ENCODE assay signal across 13 cellular contexts in genomic region chr3:9416139-9416780, GRCh38. TPM values are rescaled to one million over a fixed set of nuclear protein-coding genes. Genes with fewer than 3 reads are reported as not detected.
DNase-seq lines count a peak whose midpoint lies in the region; ATAC-seq and TF ChIP-seq lines count a peak whose summit lies in the region.
"Had no signal": no experiment of that assay in that cellular context is flagged by ENCODE, and none has a peak within 500 bp of the region (broad histone marks: within the 10 kb centered on the region; RNA-seq: fewer than 3 reads in every experiment).

No MANE protein-coding gene starts in this region.

- no peak for TF ChIP-seq POLR2A in vagina (IDR thresholded peaks at IDR 0.05)

- peaks cover 58% of the 10 kb centered on the region for H3K4me1 Mint-ChIP-seq in activated CD8-positive, alpha-beta T cell treated with anti-CD3 and anti-CD28 coated beads for 36 hours (ENCODE audit: low read depth)
- H3K4me1 Mint-ChIP-seq in activated CD8-positive, alpha-beta T cell treated with anti-CD3 and anti-CD28 coated beads, Interleukin-2, amount 10 ng/mL, durations not matched to agents 7 days and 5 days (ENCODE audit: low read depth): peaks cover 30% of the 10 kb centered on the region
- H3K4me1 Mint-ChIP-seq in T-helper 17 cell: peaks cover 38% of the 10 kb centered on the region

- 44 to 55% (median 49%) methylated on average over 3 of the region's 3 CpGs for WGBS in psoas muscle, 3 donors

- H3K9me3 ChIP-seq in T-helper 17 cell (ENCODE audit: control insufficient read depth, low read length, poor library complexity, severe bottlenecking) (no peaks in the 10 kb centered on the region), psoas muscle (no peaks in the 10 kb centered on the region), vagina (no peaks in the 10 kb centered on the region)
- H3K9me3 ChIP-seq: SJCRH30 had no signal

- H3K36me3 ChIP-seq in psoas muscle (ENCODE audit: insufficient read depth in 1 of 2, low read depth in 1 of 2) (no peaks in the 10 kb centered on the region), vagina (no peaks in the 10 kb centered on the region)

- H3K36me3 Mint-ChIP-seq in activated CD8-positive, alpha-beta T cell treated with anti-CD3 and anti-CD28 coated beads for 36 hours (ENCODE audit: low read depth): peaks cover 22% of the 10 kb centered on the region
- H3K36me3 Mint-ChIP-seq in activated CD8-positive, alpha-beta T cell treated with anti-CD3 and anti-CD28 coated beads, Interleukin-2, amount 10 ng/mL, durations not matched to agents 7 days and 5 days (ENCODE audit: low read depth): peaks cover 26% of the 10 kb centered on the region
- peaks cover 2% of the 10 kb centered on the region for H3K36me3 Mint-ChIP-seq in T-helper 17 cell (ENCODE audit: low read depth)

- CTCF ChIA-PET in activated CD8-positive, alpha-beta T cell treated with anti-CD3 and anti-CD28 coated beads for 36 hours (lab: Charles Lee): interaction anchor here (0.8 to 1.9 kb wide), 6 partner anchors 9 to 87 kb away, joined by 3 to 7 read pairs (median 4); no protein-coding TSS in a partner anchor
- CTCF ChIA-PET in activated CD8-positive, alpha-beta T cell treated with anti-CD3 and anti-CD28 coated beads, Interleukin-2, amount 10 ng/mL, durations not matched to agents 7 days and 5 days (lab: Charles Lee): interaction anchor here (0.7 to 0.9 kb wide), 3 partner anchors 12 to 63 kb away, joined by 3 read pairs; no protein-coding TSS in a partner anchor
- CTCF ChIA-PET in GM10248 (lab: Yijun Ruan, JAX): interaction anchor here (0.7 to 3.5 kb wide), 4 partner anchors 9 to 63 kb away, joined by 3 to 9 read pairs (median 4); no protein-coding TSS in a partner anchor

- H3K4me3 ChIP-seq in psoas muscle (no peak overlapping the region), vagina (no peak overlapping the region), coronary artery (no peak overlapping the region)
- H3K4me3 ChIP-seq: SJCRH30 had no signal

- H3K27ac ChIP-seq in foreskin keratinocyte (no peak overlapping the region), psoas muscle (peak overlapping the region; percentile 55), vagina (no peak overlapping the region), coronary artery (no peak overlapping the region)
- H3K27ac ChIP-seq: HL-60, SJCRH30 had no signal

- no peaks in the 10 kb centered on the region for H3K27me3 Mint-ChIP-seq in activated CD8-positive, alpha-beta T cell treated with anti-CD3 and anti-CD28 coated beads for 36 hours
- no peaks in the 10 kb centered on the region for H3K27me3 Mint-ChIP-seq in activated CD8-positive, alpha-beta T cell treated with anti-CD3 and anti-CD28 coated beads, Interleukin-2, amount 10 ng/mL, durations not matched to agents 7 days and 5 days (ENCODE audit: low read depth)
- H3K27me3 Mint-ChIP-seq in T-helper 17 cell: no peaks in the 10 kb centered on the region
- H3K27me3 Mint-ChIP-seq: activated CD4-positive, alpha-beta T cell treated with anti-CD3 and anti-CD28 coated beads, Interleukin-2, amount 10 ng/mL, durations not matched to agents 7 days and 5 days had no signal

- peak overlapping the region; percentile 19 for H3K27ac Mint-ChIP-seq in activated CD8-positive, alpha-beta T cell treated with anti-CD3 and anti-CD28 coated beads for 36 hours
- H3K27ac Mint-ChIP-seq in activated CD8-positive, alpha-beta T cell treated with anti-CD3 and anti-CD28 coated beads, Interleukin-2, amount 10 ng/mL, durations not matched to agents 7 days and 5 days: no peak overlapping the region
- peak overlapping the region; percentile 85 for H3K27ac Mint-ChIP-seq in T-helper 17 cell
- H3K27ac Mint-ChIP-seq: activated CD4-positive, alpha-beta T cell treated with anti-CD3 and anti-CD28 coated beads, Interleukin-2, amount 10 ng/mL, durations not matched to agents 7 days and 5 days had no signal

- intact Hi-C loops in activated CD8-positive, alpha-beta T cell treated with anti-CD3 and anti-CD28 coated beads for 36 hours (cut with micrococcal nuclease): no loop called here
- intact Hi-C loops in psoas muscle (cut with DNase I): no loop called here
- intact Hi-C loops in vagina (cut with DNase I): no loop called here

- TF ChIP-seq CTCF in activated CD8-positive, alpha-beta T cell treated with anti-CD3 and anti-CD28 coated beads for 36 hours (IDR thresholded peaks at IDR 0.05): no peak
- TF ChIP-seq CTCF in foreskin keratinocyte (conservative IDR thresholded peaks at IDR 0.05) (no peak), psoas muscle (IDR thresholded peaks at IDR 0.05) (no peak), vagina (IDR thresholded peaks at IDR 0.05) (no peak), GM10248 (IDR thresholded peaks at IDR 0.05; ENCODE audit: control extremely low read depth, extremely low read depth, low read depth, missing control alignments) (no peak), coronary artery (IDR thresholded peaks at IDR 0.05) (no peak)

- no peak overlapping the region for H3K4me3 Mint-ChIP-seq in activated CD8-positive, alpha-beta T cell treated with anti-CD3 and anti-CD28 coated beads for 36 hours
- no peak overlapping the region for H3K4me3 Mint-ChIP-seq in activated CD8-positive, alpha-beta T cell treated with anti-CD3 and anti-CD28 coated beads, Interleukin-2, amount 10 ng/mL, durations not matched to agents 7 days and 5 days
- no peak overlapping the region for H3K4me3 Mint-ChIP-seq in T-helper 17 cell
- H3K4me3 Mint-ChIP-seq: activated CD4-positive, alpha-beta T cell treated with anti-CD3 and anti-CD28 coated beads, Interleukin-2, amount 10 ng/mL, durations not matched to agents 7 days and 5 days had no signal

- DNase-seq in activated CD8-positive, alpha-beta T cell treated with anti-CD3 and anti-CD28 coated beads for 36 hours: no peak
- no peak for DNase-seq in activated CD8-positive, alpha-beta T cell treated with anti-CD3 and anti-CD28 coated beads, Interleukin-2, amount 10 ng/mL, durations not matched to agents 7 days and 5 days
- DNase-seq in T-helper 17 cell (no peak), foreskin keratinocyte (peak in 1 of 2 donors; percentile 73), psoas muscle (no peak), vagina (ENCODE audit: extremely low spot score in 2 of 2) (no peak), GM10248 (ENCODE audit: extremely low spot score) (no peak), coronary artery (ENCODE audit: low spot score) (no peak)
- DNase-seq: activated CD4-positive, alpha-beta T cell treated with anti-CD3 and anti-CD28 coated beads, Interleukin-2, amount 10 ng/mL, durations not matched to agents 7 days and 5 days; kidney; SJCRH30; stimulated activated CD4-positive, alpha-beta T cell treated with anti-CD3 and anti-CD28 coated beads, Interleukin-1b, Interleukin-23, amount 100 ng/mL, for 48 hours had no signal

- no peak for ATAC-seq in activated CD8-positive, alpha-beta T cell treated with anti-CD3 and anti-CD28 coated beads for 36 hours
- no peak for ATAC-seq in activated CD8-positive, alpha-beta T cell treated with anti-CD3 and anti-CD28 coated beads, Interleukin-2, amount 10 ng/mL, durations not matched to agents 7 days and 5 days
- ATAC-seq in T-helper 17 cell: no peak
- ATAC-seq in foreskin keratinocyte: peak; percentile 77
- ATAC-seq in psoas muscle: peak; percentile 50 to 80 (median 75)

- H3K9me3 Mint-ChIP-seq in activated CD8-positive, alpha-beta T cell treated with anti-CD3 and anti-CD28 coated beads for 36 hours: peaks cover 2% of the 10 kb centered on the region
- H3K9me3 Mint-ChIP-seq in activated CD8-positive, alpha-beta T cell treated with anti-CD3 and anti-CD28 coated beads, Interleukin-2, amount 10 ng/mL, durations not matched to agents 7 days and 5 days (ENCODE audit: insufficient read depth): peaks cover 5% of the 10 kb centered on the region
- H3K9me3 Mint-ChIP-seq: activated CD4-positive, alpha-beta T cell treated with anti-CD3 and anti-CD28 coated beads, Interleukin-2, amount 10 ng/mL, durations not matched to agents 7 days and 5 days had no signal

- peaks cover 22% of the 10 kb centered on the region for H3K4me1 ChIP-seq in foreskin keratinocyte
- peaks cover 68% of the 10 kb centered on the region for H3K4me1 ChIP-seq in psoas muscle
- peaks cover 90% of the 10 kb centered on the region for H3K4me1 ChIP-seq in vagina

- POLR2A ChIA-PET in activated CD8-positive, alpha-beta T cell treated with anti-CD3 and anti-CD28 coated beads for 36 hours (lab: Charles Lee): interaction anchor here (1.6 to 2.3 kb wide), 3 partner anchors 14 to 55 kb away, joined by 3 to 20 read pairs (median 10); partner anchors contain the start of gene SETD5
- POLR2A ChIA-PET in activated CD8-positive, alpha-beta T cell treated with anti-CD3 and anti-CD28 coated beads, Interleukin-2, amount 10 ng/mL, durations not matched to agents 7 days and 5 days (lab: Charles Lee): interaction anchor here (0.9 to 2.3 kb wide), 3 partner anchors 16 to 53 kb away, joined by 3 to 15 read pairs (median 4); partner anchors contain the start of genes SETD5 and THUMPD3
- POLR2A ChIA-PET in GM10248 (lab: Yijun Ruan, JAX): interaction anchor here (1.4 kb wide), 1 partner anchor 20 kb away, joined by 9 read pairs; no protein-coding TSS in a partner anchor

- H3K27me3 ChIP-seq in foreskin keratinocyte (no peaks in the 10 kb centered on the region), psoas muscle (ENCODE audit: insufficient read depth in 3 of 3, low read length in 2 of 3) (no peaks in the 10 kb centered on the region), vagina (no peaks in the 10 kb centered on the region)
- H3K27me3 ChIP-seq: SJCRH30 had no signal

RNA-seq across cellular contexts. Expression of gene SETD5, which starts 18.8 kb away (rescaled TPM):
- total RNA-seq in activated CD8-positive, alpha-beta T cell treated with anti-CD3 and anti-CD28 coated beads for 36 hours: 100 to 1,000 TPM; 118 to 128 TPM
- 100 to 1,000 TPM; 122 to 126 TPM for total RNA-seq in activated CD8-positive, alpha-beta T cell treated with anti-CD3 and anti-CD28 coated beads, Interleukin-2, amount 10 ng/mL, durations not matched to agents 7 days and 5 days
- total RNA-seq in T-helper 17 cell (100 to 1,000 TPM; 103 to 105 TPM), foreskin keratinocyte (71.6 and 77.5 TPM in 2 replicates), psoas muscle (10 to 100 TPM; 58.3 to 69.3 (median 66.6) TPM), vagina (110 TPM)
- polyA plus RNA-seq in foreskin keratinocyte (8.9 and 11.5 TPM in 2 replicates), psoas muscle (10 to 100 TPM; 12.8 to 34.8 (median 19.7) TPM)

RNA-seq across cellular contexts. Expression of gene THUMPD3, which starts 53.4 kb away (rescaled TPM):
- total RNA-seq in activated CD8-positive, alpha-beta T cell treated with anti-CD3 and anti-CD28 coated beads for 36 hours: 10 to 100 TPM; 62.9 to 66.3 TPM
- total RNA-seq in activated CD8-positive, alpha-beta T cell treated with anti-CD3 and anti-CD28 coated beads, Interleukin-2, amount 10 ng/mL, durations not matched to agents 7 days and 5 days: 10 to 100 TPM; 45.8 to 55.1 TPM
- 10 to 100 TPM; 36.9 to 50.3 TPM for total RNA-seq in T-helper 17 cell
- total RNA-seq in foreskin keratinocyte: 43.6 and 60.7 TPM in 2 replicates
- polyA plus RNA-seq in foreskin keratinocyte: 39.8 and 44.2 TPM in 2 replicates
- total RNA-seq in psoas muscle: 10 to 100 TPM; 40.0 to 57.7 (median 52.9) TPM
- 10 to 100 TPM; 42.8 to 70.5 (median 59.0) TPM for polyA plus RNA-seq in psoas muscle
- 25.5 TPM for total RNA-seq in vagina

Comparison
In these comparisons a context has a peak if more than half of its experiments do, and no peak if none do; other contexts are left out.
1. ATAC-seq: peak in foreskin keratinocyte (single experiment) and psoas muscle (4 of 4); none in activated CD8-positive, alpha-beta T cell treated with anti-CD3 and anti-CD28 coated beads for 36 hours (single experiment), activated CD8-positive, alpha-beta T cell treated with anti-CD3 and anti-CD28 coated beads, Interleukin-2, amount 10 ng/mL, durations not matched to agents 7 days and 5 days (single experiment) and T-helper 17 cell (single experiment).